2 cellular contexts compared by ENCODE assay signal in genomic region chr19:51891193-51891747, GRCh38.
TF ChIP-seq lines count a peak whose summit lies in the region.

No MANE protein-coding gene starts in this region.

TF ChIP-seq in HepG2, 621 proteins besides CTCF, POLR2A, EP300 and RAD21:
- TF ChIP-seq ZNF512 (CRISPR knock-in tag; IDR thresholded peaks at IDR 0.05): no peak
- peak; percentile 98 for TF ChIP-seq ZNF75D (CRISPR knock-in tag; IDR thresholded peaks at IDR 0.05; ENCODE audit: borderline replicate concordance)

TF ChIP-seq in liver, 16 proteins besides CTCF, POLR2A, EP300 and RAD21:
- TF ChIP-seq HNF4G (IDR thresholded peaks at IDR 0.05) (no peak), ZBTB33 (IDR thresholded peaks at IDR 0.05) (no peak), JUND (IDR thresholded peaks at IDR 0.05) (no peak), FOXA1 (IDR thresholded peaks at IDR 0.05) (no peak), FOXA2 (IDR thresholded peaks at IDR 0.05) (no peak), YY1 (IDR thresholded peaks at IDR 0.05) (no peak), EGR1 (IDR thresholded peaks at IDR 0.05; ENCODE audit: low read depth in 2 of 2) (no peak), ATF3 (IDR thresholded peaks at IDR 0.05) (no peak), TAF1 (conservative IDR thresholded peaks at IDR 0.05) (no peak), RXRA (IDR thresholded peaks at IDR 0.05) (no peak), GABPA (IDR thresholded peaks at IDR 0.05 in 1 of 2, conservative IDR thresholded peaks at IDR 0.05 in 1 of 2) (no peak), NR2F2 (IDR thresholded peaks at IDR 0.05) (no peak), REST (IDR thresholded peaks at IDR 0.05) (no peak), MAX (IDR thresholded peaks at IDR 0.05) (no peak), SP1 (IDR thresholded peaks at IDR 0.05) (no peak), HNF4A (conservative IDR thresholded peaks at IDR 0.05) (no peak)
